In the genomic region with DNA sequence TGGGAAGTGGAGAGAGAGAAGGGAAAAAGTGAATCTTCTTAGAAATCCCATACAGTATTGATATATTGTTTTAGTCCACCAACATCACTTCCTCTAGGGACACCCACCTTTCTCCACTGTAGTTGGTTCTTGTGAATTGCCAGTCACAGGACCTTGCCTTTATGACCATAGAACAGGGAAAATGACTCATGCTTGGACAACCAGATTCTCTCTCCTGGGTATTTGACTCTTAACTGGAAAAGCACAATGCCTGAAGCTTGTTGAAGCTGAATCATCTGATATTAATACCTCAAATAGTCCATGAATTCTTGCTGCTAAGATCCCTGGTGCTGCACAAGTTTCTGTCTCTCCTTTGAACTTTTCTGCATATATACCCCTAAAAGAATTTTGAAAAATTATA, we compare ENCODE assay signal across 1 cellular context.
TF ChIP-seq lines count a peak whose summit lies in the region.

No MANE protein-coding gene starts in this region.

TF ChIP-seq in K562, 482 proteins besides CTCF, POLR2A, EP300 and RAD21 (continued from another document):
- TF ChIP-seq, protein P1, sequence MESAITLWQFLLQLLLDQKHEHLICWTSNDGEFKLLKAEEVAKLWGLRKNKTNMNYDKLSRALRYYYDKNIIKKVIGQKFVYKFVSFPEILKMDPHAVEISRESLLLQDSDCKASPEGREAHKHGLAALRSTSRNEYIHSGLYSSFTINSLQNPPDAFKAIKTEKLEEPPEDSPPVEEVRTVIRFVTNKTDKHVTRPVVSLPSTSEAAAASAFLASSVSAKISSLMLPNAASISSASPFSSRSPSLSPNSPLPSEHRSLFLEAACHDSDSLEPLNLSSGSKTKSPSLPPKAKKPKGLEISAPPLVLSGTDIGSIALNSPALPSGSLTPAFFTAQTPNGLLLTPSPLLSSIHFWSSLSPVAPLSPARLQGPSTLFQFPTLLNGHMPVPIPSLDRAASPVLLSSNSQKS (CRISPR knock-in tag; IDR thresholded peaks at IDR 0.05) = no peak
